Comparison of ENCODE assay signal across 8 cellular contexts in genomic region chr17:81101614-81102306, GRCh38.
A peak's percentile ranks its signal among the peaks of the same experiment; 100 is the strongest.
DNase-seq lines count a peak whose midpoint lies in the region; ATAC-seq and TF ChIP-seq lines count a peak whose summit lies in the region.

No MANE protein-coding gene starts in this region.

- H3K36me3 ChIP-seq in psoas muscle (ENCODE audit: insufficient read depth in 1 of 2, low read depth in 1 of 2), result no peaks in the 10 kb centered on the region
- H3K36me3 ChIP-seq in aorta (ENCODE audit: control insufficient read depth in 1 of 2, insufficient read depth in 2 of 2, low read length in 1 of 2), result no peaks in the 10 kb centered on the region

- H3K27me3 Mint-ChIP-seq in activated naive CD8-positive, alpha-beta T cell treated with anti-CD3 and anti-CD28 coated beads, Interleukin-2, amount 10 ng/mL, durations not matched to agents 7 days and 5 days, result no peaks in the 10 kb centered on the region

- peaks cover under 1% of the 10 kb centered on the region for H3K4me1 Mint-ChIP-seq in activated naive CD8-positive, alpha-beta T cell treated with anti-CD3 and anti-CD28 coated beads, Interleukin-2, amount 10 ng/mL, durations not matched to agents 7 days and 5 days

- POLR2A ChIA-PET in activated naive CD8-positive, alpha-beta T cell treated with anti-CD3 and anti-CD28 coated beads, Interleukin-2, amount 10 ng/mL, durations not matched to agents 7 days and 5 days (lab: Charles Lee), result interaction anchor here (0.9 to 1.3 kb wide), 3 partner anchors 21 to 113 kb away, joined by 3 to 5 read pairs (median 3); no protein-coding TSS in a partner anchor

- ATAC-seq in activated naive CD8-positive, alpha-beta T cell treated with anti-CD3 and anti-CD28 coated beads, Interleukin-2, amount 10 ng/mL, durations not matched to agents 7 days and 5 days (ENCODE audit: low read depth), result peak; percentile 93
- ATAC-seq in psoas muscle, result peak; percentile 90 to 95 (median 92)
- ATAC-seq in aorta (ENCODE audit: low FRiP score), result peak; percentile 90

- H3K27ac ChIP-seq in psoas muscle (no peak overlapping the region), aorta (ENCODE audit: low read depth in 1 of 2, low read length in 2 of 2) (no peak overlapping the region)

- no peak overlapping the region for H3K27ac Mint-ChIP-seq in activated naive CD8-positive, alpha-beta T cell treated with anti-CD3 and anti-CD28 coated beads, Interleukin-2, amount 10 ng/mL, durations not matched to agents 7 days and 5 days

- H3K4me3 ChIP-seq in psoas muscle, result no peak overlapping the region
- no peak overlapping the region for H3K4me3 ChIP-seq in aorta (ENCODE audit: low read length in 2 of 2)

- no peaks in the 10 kb centered on the region for H3K36me3 Mint-ChIP-seq in activated naive CD8-positive, alpha-beta T cell treated with anti-CD3 and anti-CD28 coated beads, Interleukin-2, amount 10 ng/mL, durations not matched to agents 7 days and 5 days

- DNase-seq in ELF-1 (ENCODE audit: low read depth, low spot score), result peak; percentile 98
- DNase-seq in H4 (ENCODE audit: low spot score), result peak; percentile 74
- DNase-seq in MV-4-11 (lab: John Stamatoyannopoulos, UW), result peak; percentile 78
- DNase-seq in SW480 (ENCODE audit: low spot score), result peak; percentile 70
- peak; percentile 95 for DNase-seq in activated naive CD8-positive, alpha-beta T cell treated with anti-CD3 and anti-CD28 coated beads, Interleukin-2, amount 10 ng/mL, durations not matched to agents 7 days and 5 days
- peak; percentile 94 for DNase-seq in cardiac septum (ENCODE audit: low spot score)
- DNase-seq in psoas muscle, result peak; percentile 81 to 91
- peak; percentile 90 to 93 for DNase-seq in aorta

- H3K9me3 Mint-ChIP-seq in activated naive CD8-positive, alpha-beta T cell treated with anti-CD3 and anti-CD28 coated beads, Interleukin-2, amount 10 ng/mL, durations not matched to agents 7 days and 5 days, result no peaks in the 10 kb centered on the region

- H3K27me3 ChIP-seq in psoas muscle (ENCODE audit: insufficient read depth in 3 of 3, low read length in 2 of 3), result no peaks in the 10 kb centered on the region
- no peaks in the 10 kb centered on the region for H3K27me3 ChIP-seq in aorta (ENCODE audit: control insufficient read depth in 1 of 2, insufficient read depth in 2 of 2, low read length in 1 of 2)

- H3K9me3 ChIP-seq in psoas muscle, result no peaks in the 10 kb centered on the region
- H3K9me3 ChIP-seq in aorta (ENCODE audit: control insufficient read depth, low read length), result no peaks in the 10 kb centered on the region

- intact Hi-C loops in cardiac septum (cut with DNase I) (loop anchor here (1.0 kb wide), 2 partner anchors 78 to 112 kb away; no protein-coding TSS in a partner anchor), psoas muscle (cut with DNase I) (loop anchor here (1.0 to 2.0 kb wide), 2 partner anchors 79 to 110 kb away; partner anchors contain the start of gene CHMP6 (in 1 of the 2)), aorta (cut with DNase I) (loop anchor here (1.0 to 5.0 kb wide), 5 partner anchors 64 to 112 kb away; partner anchors contain the start of genes BAIAP2 (in 1 of the 2) and CHMP6 (in 1 of the 2))

- peaks cover 10% of the 10 kb centered on the region for H3K4me1 ChIP-seq in psoas muscle
- H3K4me1 ChIP-seq in aorta (ENCODE audit: control insufficient read depth in 1 of 2, insufficient read depth in 2 of 2, low read length in 2 of 2), result no peaks in the 10 kb centered on the region

- 39 to 45% (median 40%) methylated on average over 29 to 33 of the region's 33 CpGs for WGBS in psoas muscle, 3 donors
- WGBS in aorta, 2 donors, result 45% methylated on average over 32 to 33 of the region's 33 CpGs

- H3K4me3 Mint-ChIP-seq in activated naive CD8-positive, alpha-beta T cell treated with anti-CD3 and anti-CD28 coated beads, Interleukin-2, amount 10 ng/mL, durations not matched to agents 7 days and 5 days, result no peak overlapping the region

- TF ChIP-seq CTCF in psoas muscle (IDR thresholded peaks at IDR 0.05), result peak; percentile 100
